ENCODE assay signal across 20 cellular contexts in the genomic region with DNA sequence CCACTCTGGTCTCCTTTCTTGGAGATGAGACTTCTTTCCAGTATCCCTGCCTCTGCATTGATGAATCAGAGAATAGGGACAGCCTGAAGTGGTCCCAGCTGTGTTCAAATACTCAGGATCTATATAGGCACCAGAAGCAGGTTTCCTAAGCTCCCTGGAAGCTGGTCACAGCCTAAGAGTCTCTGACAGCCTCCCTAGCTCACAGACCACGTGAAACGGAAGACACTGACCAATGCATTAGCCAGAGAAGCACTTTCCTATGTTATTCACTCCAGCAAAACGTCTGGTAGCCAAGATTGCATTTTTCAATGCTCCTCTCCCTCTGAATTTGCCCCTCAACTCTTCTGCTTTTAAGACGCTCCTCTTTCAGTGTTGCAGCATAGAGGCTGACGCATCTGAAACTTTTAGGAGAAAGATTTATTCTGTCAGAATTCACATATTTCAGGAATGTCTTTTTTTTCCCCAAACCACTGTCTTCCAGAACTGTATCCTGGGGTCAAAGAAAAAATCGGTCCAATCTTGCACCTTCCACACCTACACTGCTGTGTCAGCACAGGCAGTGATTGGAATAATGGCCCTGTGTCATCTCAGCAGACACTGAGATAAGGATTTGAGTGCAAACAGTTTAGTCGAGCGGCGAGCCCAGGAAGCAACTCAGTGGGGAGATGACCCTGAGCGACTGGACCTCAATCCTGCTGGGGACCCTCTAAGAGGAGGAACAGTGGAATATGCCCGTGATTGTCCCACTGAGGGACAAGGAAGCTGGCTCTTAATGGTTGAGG.
DNase-seq lines count a peak whose midpoint lies in the region; ATAC-seq and TF ChIP-seq lines count a peak whose summit lies in the region.
"Had no signal": no experiment of that assay in that cellular context is flagged by ENCODE, and none has a peak within 500 bp of the region (broad histone marks: within the 10 kb centered on the region; RNA-seq: fewer than 3 reads in every experiment).

No MANE protein-coding gene starts in this region.

- H3K27ac ChIP-seq in 22Rv1 (peak overlapping the region; percentile 79), muscle layer of duodenum (ENCODE audit: low read length) (peak overlapping the region; percentile 25)
- H3K27ac ChIP-seq: psoas muscle had no signal

- no peaks in the 10 kb centered on the region for H3K27me3 ChIP-seq in muscle layer of duodenum (ENCODE audit: low read depth, low read length)
- H3K27me3 ChIP-seq: esophagus muscularis mucosa had no signal

- no peaks in the 10 kb centered on the region for H3K9me3 ChIP-seq in muscle layer of duodenum (ENCODE audit: control insufficient read depth in 1 of 2, low read length in 2 of 2)
- H3K9me3 ChIP-seq: esophagus muscularis mucosa, psoas muscle had no signal

- H3K4me1 ChIP-seq in muscle layer of duodenum (ENCODE audit: control insufficient read depth in 1 of 2, insufficient read depth in 2 of 2, low read length in 2 of 2), result peaks cover 5 to 17% of the 10 kb centered on the region in 2 donors
- H3K4me1 ChIP-seq: psoas muscle had no signal

- no peak for TF ChIP-seq CTCF in 22Rv1 (IDR thresholded peaks at IDR 0.05)
- no peak for TF ChIP-seq CTCF in astrocyte of the spinal cord (IDR thresholded peaks at IDR 0.05; ENCODE audit: low read depth, low read length)

- ATAC-seq in activated naive CD4-positive, alpha-beta T cell treated with anti-CD3 and anti-CD28 coated beads, Interleukin-2, amount 50 U/mL, for 72 hours, result no peak
- no peak for ATAC-seq in GM19397 (IDR thresholded peaks at IDR 0.05; ENCODE audit: unreplicated experiment)
- ATAC-seq: natural killer cell treated with Interleukin-12 subunit alpha and Interleukin-12 subunit beta and Interleukin-15 and Interleukin-18, amount 100 ng/mL, for 72 hours; psoas muscle had no signal

- H3K4me3 ChIP-seq in astrocyte of the spinal cord (ENCODE audit: low read depth, low read length) (no peak overlapping the region), muscle layer of duodenum (ENCODE audit: low read depth in 1 of 2, low read length in 2 of 2) (no peak overlapping the region)
- H3K4me3 ChIP-seq: esophagus muscularis mucosa, psoas muscle had no signal

- DNase-seq in ELR (ENCODE audit: low read depth), result peak; percentile 24
- DNase-seq in astrocyte of the spinal cord (ENCODE audit: low read depth, low spot score), result peak; percentile 18
- no peak for DNase-seq in activated naive CD4-positive, alpha-beta T cell treated with anti-CD3 and anti-CD28 coated beads, Interleukin-2, amount 50 U/mL, for 72 hours (ENCODE audit: low spot score in 2 of 2)
- DNase-seq in NCI-H2029 (lab: John Stamatoyannopoulos, UW), result no peak
- DNase-seq in SKM-1 (lab: John Stamatoyannopoulos, UW; ENCODE audit: unreplicated experiment), result no peak
- DNase-seq: activated CD4-positive, alpha-beta T cell treated with anti-CD3 and anti-CD28 coated beads, Interleukin-2, amount 50 U/mL, for 48 hours; activated T-cell treated with anti-CD3 and anti-CD28 coated beads, Interleukin-2, amount 50 U/mL, for 24 hours; CD8-positive, alpha-beta memory T cell; NCI-H2171; psoas muscle; RPMI8226; stimulated activated naive CD4-positive, alpha-beta T cell had no signal

- H3K9me3 Mint-ChIP-seq in activated naive CD4-positive, alpha-beta T cell treated with anti-CD3 and anti-CD28 coated beads, Interleukin-2, amount 50 U/mL, for 72 hours, result no peaks in the 10 kb centered on the region
- H3K9me3 Mint-ChIP-seq: activated naive CD4-positive, alpha-beta T cell treated with anti-CD3 and anti-CD28 coated beads, Interleukin-2, amount 50 U/mL, for 24 hours; activated T-cell treated with anti-CD3 and anti-CD28 coated beads, Interleukin-2, amount 50 U/mL, for 24 hours; memory B cell; natural killer cell treated with Interleukin-12 subunit alpha and Interleukin-12 subunit beta and Interleukin-15 and Interleukin-18, amount 100 ng/mL, for 72 hours had no signal

- in situ Hi-C loops in astrocyte of the spinal cord (cut with HindIII; ENCODE audit: low sequenced_read_pairs), result no loop called here

- no peaks in the 10 kb centered on the region for H3K36me3 ChIP-seq in muscle layer of duodenum (ENCODE audit: control insufficient read depth in 1 of 2, insufficient read depth in 2 of 2, low read length in 2 of 2)
- H3K36me3 ChIP-seq: esophagus muscularis mucosa had no signal

- no peaks in the 10 kb centered on the region for H3K36me3 Mint-ChIP-seq in activated naive CD4-positive, alpha-beta T cell treated with anti-CD3 and anti-CD28 coated beads, Interleukin-2, amount 50 U/mL, for 72 hours
- H3K36me3 Mint-ChIP-seq: activated naive CD4-positive, alpha-beta T cell treated with anti-CD3 and anti-CD28 coated beads, Interleukin-2, amount 50 U/mL, for 24 hours; CD8-positive, alpha-beta memory T cell; IgD-negative memory B cell; memory B cell; natural killer cell treated with Interleukin-12 subunit alpha and Interleukin-12 subunit beta and Interleukin-15 and Interleukin-18, amount 100 ng/mL, for 72 hours had no signal

- no peak overlapping the region for H3K27ac Mint-ChIP-seq in activated naive CD4-positive, alpha-beta T cell treated with anti-CD3 and anti-CD28 coated beads, Interleukin-2, amount 50 U/mL, for 72 hours
- H3K27ac Mint-ChIP-seq: activated naive CD4-positive, alpha-beta T cell treated with anti-CD3 and anti-CD28 coated beads, Interleukin-2, amount 50 U/mL, for 24 hours; activated T-cell treated with anti-CD3 and anti-CD28 coated beads, Interleukin-2, amount 50 U/mL, for 24 hours; CD8-positive, alpha-beta memory T cell; IgD-negative memory B cell; memory B cell; natural killer cell treated with Interleukin-12 subunit alpha and Interleukin-12 subunit beta and Interleukin-15 and Interleukin-18, amount 100 ng/mL, for 72 hours had no signal

Comparison
In these comparisons a context has a peak if more than half of its experiments do, and no peak if none do; other contexts are left out.
1. DNase-seq: peak in ELR (single experiment) and astrocyte of the spinal cord (single experiment); none in activated naive CD4-positive, alpha-beta T cell treated with anti-CD3 and anti-CD28 coated beads, Interleukin-2, amount 50 U/mL, for 72 hours (0 of 2), NCI-H2029 (single experiment) and SKM-1 (single experiment).